Comparison of ENCODE assay signal across 8 cellular contexts in the genomic region with DNA sequence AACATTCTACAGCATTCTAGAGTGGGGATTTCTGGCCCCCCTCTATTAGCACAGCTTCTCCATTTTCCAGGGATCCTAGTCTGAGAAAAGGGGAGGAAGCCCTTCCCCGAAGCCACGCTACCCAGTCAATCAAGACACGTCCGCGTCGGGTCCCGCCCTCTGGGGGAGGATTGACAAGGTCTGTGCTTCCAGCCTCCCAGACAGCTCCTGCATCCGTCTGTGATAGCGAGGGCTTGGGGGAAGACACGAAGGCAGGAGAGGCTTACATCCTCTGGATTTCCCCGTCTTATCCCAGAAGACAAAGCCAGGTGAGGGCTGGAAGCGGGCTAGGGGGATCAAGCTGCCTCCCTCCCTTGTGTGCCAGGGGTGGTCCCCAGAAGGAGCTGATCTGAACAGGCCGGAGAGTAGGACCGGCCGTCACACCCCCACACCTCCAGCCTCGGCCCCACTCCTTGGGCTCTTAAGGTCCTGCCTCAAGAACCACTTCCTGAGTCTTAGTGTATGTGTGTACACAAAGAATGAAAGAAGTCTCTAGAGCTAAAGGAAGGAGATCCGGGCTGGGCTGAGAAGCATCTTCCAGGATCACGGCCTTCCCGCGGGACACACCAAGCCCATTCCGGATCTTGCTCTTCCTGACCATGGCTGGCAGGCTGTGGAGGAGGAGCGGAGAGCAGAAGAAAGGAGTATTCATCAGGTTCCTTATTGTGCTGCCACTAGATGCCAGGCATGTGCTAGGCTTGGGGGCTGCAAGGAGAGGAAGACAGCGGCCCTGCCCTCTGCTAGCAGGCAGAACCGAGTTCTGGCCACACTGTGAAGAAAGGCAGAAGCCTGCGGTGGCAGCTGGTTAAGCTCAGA. TPM values are rescaled to one million over a fixed set of nuclear protein-coding genes. Genes with fewer than 3 reads are reported as not detected.
DNase-seq lines count a peak whose midpoint lies in the region; ATAC-seq, FAIRE-seq and TF ChIP-seq lines count a peak whose summit lies in the region.

No MANE protein-coding gene starts in this region.

- peak overlapping the region; percentile 68; the same call in 1 of the 2 replicates for H2BK12ac ChIP-seq in H1 (ENCODE audit: low read depth, low read length)

- H3K4me3 Mint-ChIP-seq in CD8-positive, alpha-beta memory T cell, result peak overlapping the region; percentile 83 to 95 (median 88)
- H3K4me3 Mint-ChIP-seq in activated CD8-positive, alpha-beta T cell treated with anti-CD3 and anti-CD28 coated beads for 36 hours, result peak overlapping the region; percentile 85
- peak overlapping the region; percentile 86 for H3K4me3 Mint-ChIP-seq in memory B cell

- peak overlapping the region; percentile 89 for H3K14ac ChIP-seq in H1 (ENCODE audit: insufficient read length)

- intact Hi-C loops in activated CD8-positive, alpha-beta T cell treated with anti-CD3 and anti-CD28 coated beads for 36 hours (cut with micrococcal nuclease), result loop anchor here (10.0 kb wide), 1 partner anchor 245 kb away; a partner anchor contains a TSS

- H3K27me3 ChIP-seq in CD8-positive, alpha-beta memory T cell (ENCODE audit: insufficient read depth, low read length, poor library complexity, severe bottlenecking), result no peaks in the 10 kb centered on the region
- H3K27me3 ChIP-seq in H1 (replicated peaks in 1 of 4; ENCODE audit: control insufficient read depth in 3 of 4, extremely low read depth in 1 of 4, insufficient read depth in 3 of 4, low read length in 3 of 4), result no peaks in the 10 kb centered on the region

- peaks cover 33 to 42% (median 34%) of the 10 kb centered on the region in 3 donors for H3K4me1 Mint-ChIP-seq in CD8-positive, alpha-beta memory T cell
- H3K4me1 Mint-ChIP-seq in activated CD8-positive, alpha-beta T cell treated with anti-CD3 and anti-CD28 coated beads for 36 hours (ENCODE audit: low read depth), result peaks cover 31% of the 10 kb centered on the region
- H3K4me1 Mint-ChIP-seq in memory B cell, result peaks cover 22% of the 10 kb centered on the region

- 0 out of 2 replicates have a peak overlapping the region, but pooled peaks have one; percentile 68 for H4K8ac ChIP-seq in H1 (ENCODE audit: extremely low read depth, insufficient read depth, low read length)

- H2BK120ac ChIP-seq in H1 (replicated peaks; ENCODE audit: low read depth, low read length), result peak overlapping the region; percentile 45

- H3K27ac Mint-ChIP-seq in CD8-positive, alpha-beta memory T cell, result peak overlapping the region; percentile 65 to 96 (median 91)
- peak overlapping the region; percentile 90 for H3K27ac Mint-ChIP-seq in activated CD8-positive, alpha-beta T cell treated with anti-CD3 and anti-CD28 coated beads for 36 hours
- H3K27ac Mint-ChIP-seq in memory B cell, result peak overlapping the region; percentile 9

- H4K5ac ChIP-seq in H1 (ENCODE audit: insufficient read length, low read depth, low read length), result peak overlapping the region; percentile 82

- peak; percentile 27 to 44; a peak in 3 of 4 replicates for TF ChIP-seq RAD21 in H1 (IDR thresholded peaks at IDR 0.05 in 1 of 2, conservative IDR thresholded peaks at IDR 0.05 in 1 of 2; ENCODE audit: low read depth in 2 of 2, low read length in 2 of 2)

- DNase-seq in CD8-positive, alpha-beta memory T cell, result peak; percentile 38 to 64 (median 44)
- DNase-seq in NCI-H526 treated with DMSO at 0.1 percent for 48 hours (lab: John Stamatoyannopoulos, UW) (peak; percentile 64), H1 (ENCODE audit: low read depth in 1 of 2, low spot score in 2 of 2) (no peak), memory B cell (ENCODE audit: low spot score in 2 of 2) (no peak)
- DNase-seq in activated CD8-positive, alpha-beta T cell treated with anti-CD3 and anti-CD28 coated beads for 36 hours, result peak; percentile 85
- peak; percentile 84 for DNase-seq in stimulated activated CD8-positive, alpha-beta memory T cell treated with anti-CD3 and anti-CD28 coated beads, Interleukin-4, amount 100 ng/mL, for 48 hours

- WGBS in H1 (ENCODE audit: extremely low coverage in 1 of 2, insufficient coverage in 1 of 2, insufficient read length in 1 of 2, insufficient replicate concordance in 2 of 2, low coverage in 1 of 2, low lambda C conversion rate in 2 of 2, missing lambda C conversion rate in 1 of 2), 2 experiments, result 8% methylated on average over 24 of the region's 25 CpGs; no CpG with 5 or more reads in 1 of the 2 experiments

- H2AFZ ChIP-seq in H1 (ENCODE audit: low read length), result no peak overlapping the region

- TF ChIP-seq EP300 in H1 (IDR thresholded peaks at IDR 0.05; ENCODE audit: borderline replicate concordance in 1 of 2, low read depth in 2 of 2, low read length in 2 of 2), result no peak

- no peak overlapping the region for H2AK5ac ChIP-seq in H1 (ENCODE audit: low read depth, low read length)

- peak overlapping the region in 3 of 4 experiments; percentile 71 to 77 (median 76); a peak in 6 of 7 replicates for H3K9ac ChIP-seq in H1 (replicated peaks in 1 of 4; ENCODE audit: extremely low read depth in 1 of 4, low read depth in 3 of 4, low read length in 3 of 4)

- peak; percentile 28 for FAIRE-seq in H1 (lab: Jason Lieb, UNC)

- peak in 1 of 2 experiments; percentile 43; a peak in 1 of 3 replicates for TF ChIP-seq POLR2A in H1 (IDR thresholded peaks at IDR 0.05; ENCODE audit: control extremely low read depth in 1 of 2, low read depth in 2 of 2, low read length in 2 of 2)

- no peak overlapping the region for H3K23ac ChIP-seq in H1 (ENCODE audit: insufficient read length)

- peak overlapping the region; percentile 69 for H4K91ac ChIP-seq in H1 (replicated peaks; ENCODE audit: insufficient read length, low read length)

- peaks cover 0 to 23% (median 2%) of the 10 kb centered on the region in 3 donors for H3K36me3 Mint-ChIP-seq in CD8-positive, alpha-beta memory T cell
- peaks cover 7% of the 10 kb centered on the region for H3K36me3 Mint-ChIP-seq in activated CD8-positive, alpha-beta T cell treated with anti-CD3 and anti-CD28 coated beads for 36 hours (ENCODE audit: low read depth)
- no peaks in the 10 kb centered on the region for H3K36me3 Mint-ChIP-seq in memory B cell

- H2BK20ac ChIP-seq in H1 (ENCODE audit: low read length), result no peak overlapping the region

- POLR2A ChIA-PET in CD8-positive, alpha-beta memory T cell (lab: Charles Lee), result interaction anchor here (0.7 to 2.6 kb wide), 7 partner anchors 9 to 460 kb away, joined by 3 to 11 read pairs (median 5); a partner anchor contains a TSS
- POLR2A ChIA-PET in activated CD8-positive, alpha-beta T cell treated with anti-CD3 and anti-CD28 coated beads for 36 hours (lab: Charles Lee), result interaction anchor here (0.6 to 5.0 kb wide), 21 partner anchors 9 to 388 kb away, joined by 3 to 44 read pairs (median 4); a partner anchor contains a TSS
- POLR2A ChIA-PET in H1 (lab: Charles Lee; ENCODE audit: partially characterized antibody), result interaction anchor here (0.5 to 34.1 kb wide), 18 partner anchors 9 to 1382 kb away, joined by 3 to 809 read pairs (median 7); a partner anchor contains a TSS

- peaks cover 5% of the 10 kb centered on the region; the same call in 1 of the 2 replicates for H3K79me1 ChIP-seq in H1 (ENCODE audit: low read depth, low read length)

- CTCF ChIA-PET in CD8-positive, alpha-beta memory T cell (lab: Charles Lee), result interaction anchor here (0.7 to 2.4 kb wide), 11 partner anchors 9 to 407 kb away, joined by 3 to 25 read pairs (median 3); a partner anchor contains a TSS
- CTCF ChIA-PET in activated CD8-positive, alpha-beta T cell treated with anti-CD3 and anti-CD28 coated beads for 36 hours (lab: Charles Lee), result interaction anchor here (0.6 to 3.5 kb wide), 10 partner anchors 9 to 541 kb away, joined by 3 to 52 read pairs (median 3); a partner anchor contains a TSS
- CTCF ChIA-PET in H1 (lab: Charles Lee; ENCODE audit: partially characterized antibody), result interaction anchor here (0.8 to 2.7 kb wide), 19 partner anchors 8 to 210 kb away, joined by 3 to 34 read pairs (median 5); a partner anchor contains a TSS

- peaks cover 32% of the 10 kb centered on the region for H3K4me1 ChIP-seq in CD8-positive, alpha-beta memory T cell (ENCODE audit: insufficient read depth, low read length)
- peaks cover 0 to 12% (median 10%) of the 10 kb centered on the region in 4 experiments; a peak in 6 of 7 replicates for H3K4me1 ChIP-seq in H1 (replicated peaks in 1 of 4; ENCODE audit: control insufficient read depth in 3 of 4, insufficient read depth in 4 of 4, low read length in 3 of 4)

- peaks cover 0 to 17% of the 10 kb centered on the region in 2 experiments; a peak in 2 of 4 replicates for H3K79me2 ChIP-seq in H1 (ENCODE audit: control insufficient read depth in 1 of 2, insufficient read depth in 2 of 2, low read length in 2 of 2)

- H3K4me3 ChIP-seq in CD8-positive, alpha-beta memory T cell (ENCODE audit: low read length), result peak overlapping the region; percentile 84
- peak overlapping the region; percentile 54 to 93 (median 90) for H3K4me3 ChIP-seq in H1 (ENCODE audit: extremely low read depth in 1 of 4, insufficient read depth in 2 of 4, low read depth in 3 of 4, low read length in 4 of 4)

- H3K4ac ChIP-seq in H1 (replicated peaks; ENCODE audit: insufficient read length, low read depth, low read length), result peak overlapping the region; percentile 94

- no peaks in the 10 kb centered on the region for H3K36me3 ChIP-seq in CD8-positive, alpha-beta memory T cell (ENCODE audit: insufficient read depth, low read length)
- peaks cover 4 to 22% (median 9%) of the 10 kb centered on the region in 4 experiments; a peak in 5 of 8 replicates for H3K36me3 ChIP-seq in H1 (ENCODE audit: control insufficient read depth in 2 of 4, insufficient read depth in 4 of 4, low read length in 3 of 4)

- H4K20me1 ChIP-seq in H1 (replicated peaks in 1 of 2; ENCODE audit: control insufficient read depth in 1 of 2, insufficient read depth in 2 of 2, low read length in 2 of 2), result peaks cover 0 to 2% of the 10 kb centered on the region in 2 experiments

- H3K27ac ChIP-seq in CD8-positive, alpha-beta memory T cell (ENCODE audit: low read depth, low read length), result peak overlapping the region; percentile 83
- H3K27ac ChIP-seq in H1 (ENCODE audit: low read depth, low read length), result peak overlapping the region; percentile 68; the same call in 1 of the 2 replicates

- H3K4me2 ChIP-seq in H1 (ENCODE audit: insufficient read depth in 1 of 2, low read depth in 2 of 2, low read length in 2 of 2), result peak overlapping the region; percentile 82 to 92

- H3K9me3 ChIP-seq in CD8-positive, alpha-beta memory T cell (ENCODE audit: low read length), result no peaks in the 10 kb centered on the region
- H3K9me3 ChIP-seq in H1 (ENCODE audit: insufficient read depth in 2 of 2, low read depth in 1 of 2, low read length in 1 of 2), result no peaks in the 10 kb centered on the region

- no peaks in the 10 kb centered on the region for H3K9me3 Mint-ChIP-seq in CD8-positive, alpha-beta memory T cell
- no peaks in the 10 kb centered on the region for H3K9me3 Mint-ChIP-seq in activated CD8-positive, alpha-beta T cell treated with anti-CD3 and anti-CD28 coated beads for 36 hours
- H3K9me3 Mint-ChIP-seq in memory B cell, result no peaks in the 10 kb centered on the region

- H2BK5ac ChIP-seq in H1 (ENCODE audit: low read depth, low read length), result peak overlapping the region; percentile 71; the same call in 1 of the 2 replicates

- peak overlapping the region; percentile 91 for H3K18ac ChIP-seq in H1 (ENCODE audit: extremely low read depth, low read length)

- peaks cover 15% of the 10 kb centered on the region for H3K23me2 ChIP-seq in H1 (ENCODE audit: low read depth, low read length)

- no peaks in the 10 kb centered on the region for H3K27me3 Mint-ChIP-seq in CD8-positive, alpha-beta memory T cell
- no peaks in the 10 kb centered on the region for H3K27me3 Mint-ChIP-seq in activated CD8-positive, alpha-beta T cell treated with anti-CD3 and anti-CD28 coated beads for 36 hours
- H3K27me3 Mint-ChIP-seq in memory B cell, result no peaks in the 10 kb centered on the region

- peak overlapping the region; percentile 59 for H3K56ac ChIP-seq in H1 (replicated peaks; ENCODE audit: insufficient read length, low read depth, low read length)

- H2BK15ac ChIP-seq in H1 (ENCODE audit: low read length), result peak overlapping the region; percentile 46; the same call in 1 of the 2 replicates

- peak; percentile 50 for ATAC-seq in GM19351 (IDR thresholded peaks at IDR 0.05; ENCODE audit: unreplicated experiment)
- peak; percentile 39 for ATAC-seq in HG03457 (IDR thresholded peaks at IDR 0.05; ENCODE audit: unreplicated experiment)
- ATAC-seq in activated CD8-positive, alpha-beta T cell treated with anti-CD3 and anti-CD28 coated beads for 36 hours, result peak; percentile 64
- ATAC-seq in memory B cell (ENCODE audit: low read depth), result peak; percentile 50

- no peak for TF ChIP-seq CTCF in activated CD8-positive, alpha-beta T cell treated with anti-CD3 and anti-CD28 coated beads for 36 hours (IDR thresholded peaks at IDR 0.05)
- TF ChIP-seq CTCF in H1 (IDR thresholded peaks at IDR 0.05; ENCODE audit: control extremely low read depth in 1 of 3, insufficient read depth in 1 of 3, low read depth in 1 of 3, low read length in 3 of 3), result peak in 2 of 3 experiments; percentile 14 to 16; a peak in 2 of 4 replicates

RNA-seq across cellular contexts. Expression of a gene that starts 1.0 kb away (rescaled TPM):
- 100 to 1,000 TPM; 200 to 202 TPM for total RNA-seq in CD8-positive, alpha-beta memory T cell
- 375 TPM for polyA plus RNA-seq in CD8-positive, alpha-beta memory T cell
- 100 to 1,000 TPM in 1 of 2 experiments, 10 to 100 TPM in 1; 99.6 to 101 TPM for total RNA-seq in activated CD8-positive, alpha-beta T cell treated with anti-CD3 and anti-CD28 coated beads for 36 hours
- 440 and 460 TPM in 2 replicates for total RNA-seq in H1 (2021; fragmentation: NEBNext Ultra II Directional; extraction: Animal tissue kit (Norgen Biotek cat#: 25700))
- polyA plus RNA-seq in H1 (2011; rRNA removed), result 525 and 526 TPM in 2 replicates
- 544 TPM for polyA plus RNA-seq in H1 (2011; cell fraction: cytosol; rRNA removed)
- polyA plus RNA-seq in H1 (2011; cell fraction: nucleus; rRNA removed), result 196 TPM
- polyA plus RNA-seq in H1 (2012, experiment 1 of 2), result 431 to 625 TPM (median 595 TPM) in 4 replicates
- polyA plus RNA-seq in H1 (2012, experiment 2 of 2), result 1,065 TPM
- 1,099 TPM for polyA plus RNA-seq in H1 (2013, experiment 1 of 2)
- 1,353 TPM for polyA plus RNA-seq in H1 (2013, experiment 2 of 2)
- polyA minus RNA-seq in H1 (2011; rRNA and poly(A)+ RNA removed), result 146 and 194 TPM in 2 replicates
- polyA minus RNA-seq in H1 (2011; cell fraction: cytosol; rRNA and poly(A)+ RNA removed), result 119 TPM
- polyA minus RNA-seq in H1 (2011; cell fraction: nucleus; rRNA and poly(A)+ RNA removed), result 71.1 TPM

RNA-seq across cellular contexts. Expression of a gene that starts 9.6 kb away (rescaled TPM):
- total RNA-seq in CD8-positive, alpha-beta memory T cell, result 1 to 10 TPM; 8.1 to 8.5 TPM
- 0.90 TPM for polyA plus RNA-seq in CD8-positive, alpha-beta memory T cell
- 1 to 10 TPM; 5.3 to 6.8 TPM for total RNA-seq in activated CD8-positive, alpha-beta T cell treated with anti-CD3 and anti-CD28 coated beads for 36 hours
- 4.2 and 4.5 TPM in 2 replicates for total RNA-seq in H1 (2021; fragmentation: NEBNext Ultra II Directional; extraction: Animal tissue kit (Norgen Biotek cat#: 25700))
- 6.0 and 7.1 TPM in 2 replicates for polyA plus RNA-seq in H1 (2011; rRNA removed)
- 8.7 TPM for polyA plus RNA-seq in H1 (2011; cell fraction: cytosol; rRNA removed)
- 14.0 TPM for polyA plus RNA-seq in H1 (2011; cell fraction: nucleus; rRNA removed)
- 5.4 to 9.4 TPM (median 6.1 TPM) in 4 replicates for polyA plus RNA-seq in H1 (2012, experiment 1 of 2)
- 2.8 TPM for polyA plus RNA-seq in H1 (2012, experiment 2 of 2)
- polyA plus RNA-seq in H1 (2013, experiment 1 of 2), result 5.6 TPM
- polyA plus RNA-seq in H1 (2013, experiment 2 of 2), result 4.7 TPM
- polyA minus RNA-seq in H1 (2011; rRNA and poly(A)+ RNA removed), result 6.7 and 7.3 TPM in 2 replicates
- polyA minus RNA-seq in H1 (2011; cell fraction: cytosol; rRNA and poly(A)+ RNA removed), result 3.8 TPM
- polyA minus RNA-seq in H1 (2011; cell fraction: nucleus; rRNA and poly(A)+ RNA removed), result 14.1 TPM

RNA-seq across cellular contexts. Expression of a gene that starts 13.1 kb away (rescaled TPM):
- 10 to 100 TPM; 13.1 to 13.5 TPM for total RNA-seq in CD8-positive, alpha-beta memory T cell
- 1.4 TPM for polyA plus RNA-seq in CD8-positive, alpha-beta memory T cell
- total RNA-seq in activated CD8-positive, alpha-beta T cell treated with anti-CD3 and anti-CD28 coated beads for 36 hours, result 1 to 10 TPM; 7.4 to 9.3 TPM
- 15.1 and 18.2 TPM in 2 replicates for total RNA-seq in H1 (2021; fragmentation: NEBNext Ultra II Directional; extraction: Animal tissue kit (Norgen Biotek cat#: 25700))
- polyA plus RNA-seq in H1 (2011; rRNA removed), result 12.1 and 17.6 TPM in 2 replicates
- 12.0 TPM for polyA plus RNA-seq in H1 (2011; cell fraction: cytosol; rRNA removed)
- 42.6 TPM for polyA plus RNA-seq in H1 (2011; cell fraction: nucleus; rRNA removed)
- 10.2 to 20.2 TPM (median 16.6 TPM) in 4 replicates for polyA plus RNA-seq in H1 (2012, experiment 1 of 2)
- 7.3 TPM for polyA plus RNA-seq in H1 (2012, experiment 2 of 2)
- 8.2 TPM for polyA plus RNA-seq in H1 (2013, experiment 1 of 2)
- polyA plus RNA-seq in H1 (2013, experiment 2 of 2), result 8.0 TPM
- polyA minus RNA-seq in H1 (2011; rRNA and poly(A)+ RNA removed), result 12.7 and 17.0 TPM in 2 replicates
- 10.0 TPM for polyA minus RNA-seq in H1 (2011; cell fraction: cytosol; rRNA and poly(A)+ RNA removed)
- 26.5 TPM for polyA minus RNA-seq in H1 (2011; cell fraction: nucleus; rRNA and poly(A)+ RNA removed)

RNA-seq across cellular contexts. Expression of a gene that starts 14.0 kb away (rescaled TPM):
- 100 to 1,000 TPM in 1 of 2 experiments, 10 to 100 TPM in 1; 97.5 to 110 TPM for total RNA-seq in CD8-positive, alpha-beta memory T cell
- polyA plus RNA-seq in CD8-positive, alpha-beta memory T cell, result 90.2 TPM
- 10 to 100 TPM; 79.0 to 84.6 TPM for total RNA-seq in activated CD8-positive, alpha-beta T cell treated with anti-CD3 and anti-CD28 coated beads for 36 hours
- 84.3 and 91.1 TPM in 2 replicates for total RNA-seq in H1 (2021; fragmentation: NEBNext Ultra II Directional; extraction: Animal tissue kit (Norgen Biotek cat#: 25700))
- polyA plus RNA-seq in H1 (2011; rRNA removed), result 149 and 185 TPM in 2 replicates
- polyA plus RNA-seq in H1 (2011; cell fraction: cytosol; rRNA removed), result 215 TPM
- 132 TPM for polyA plus RNA-seq in H1 (2011; cell fraction: nucleus; rRNA removed)
- polyA plus RNA-seq in H1 (2012, experiment 1 of 2), result 124 to 187 TPM (median 163 TPM) in 4 replicates
- 152 TPM for polyA plus RNA-seq in H1 (2012, experiment 2 of 2)
- 87.5 TPM for polyA plus RNA-seq in H1 (2013, experiment 1 of 2)
- 85.4 TPM for polyA plus RNA-seq in H1 (2013, experiment 2 of 2)
- 41.3 and 44.1 TPM in 2 replicates for polyA minus RNA-seq in H1 (2011; rRNA and poly(A)+ RNA removed)
- 24.3 TPM for polyA minus RNA-seq in H1 (2011; cell fraction: cytosol; rRNA and poly(A)+ RNA removed)
- polyA minus RNA-seq in H1 (2011; cell fraction: nucleus; rRNA and poly(A)+ RNA removed), result 27.7 TPM

RNA-seq across cellular contexts. Expression of a gene that starts 22.1 kb away (rescaled TPM):
- 1 to 10 TPM; 2.7 to 3.1 TPM for total RNA-seq in CD8-positive, alpha-beta memory T cell
- 0.36 TPM for polyA plus RNA-seq in CD8-positive, alpha-beta memory T cell
- 1 to 10 TPM; 4.3 to 4.8 TPM for total RNA-seq in activated CD8-positive, alpha-beta T cell treated with anti-CD3 and anti-CD28 coated beads for 36 hours
- total RNA-seq in H1 (2021; fragmentation: NEBNext Ultra II Directional; extraction: Animal tissue kit (Norgen Biotek cat#: 25700)), result 76.4 and 86.1 TPM in 2 replicates
- polyA plus RNA-seq in H1 (2011; rRNA removed), result 57.6 and 81.5 TPM in 2 replicates
- polyA plus RNA-seq in H1 (2011; cell fraction: cytosol; rRNA removed), result 83.6 TPM
- polyA plus RNA-seq in H1 (2011; cell fraction: nucleus; rRNA removed), result 576 TPM
- polyA plus RNA-seq in H1 (2012, experiment 1 of 2), result 88.5 to 116 TPM (median 98.2 TPM) in 4 replicates
- 49.5 TPM for polyA plus RNA-seq in H1 (2012, experiment 2 of 2)
- polyA plus RNA-seq in H1 (2013, experiment 1 of 2), result 53.7 TPM
- 44.3 TPM for polyA plus RNA-seq in H1 (2013, experiment 2 of 2)
- polyA minus RNA-seq in H1 (2011; rRNA and poly(A)+ RNA removed), result 39.1 and 41.6 TPM in 2 replicates
- 30.8 TPM for polyA minus RNA-seq in H1 (2011; cell fraction: cytosol; rRNA and poly(A)+ RNA removed)
- polyA minus RNA-seq in H1 (2011; cell fraction: nucleus; rRNA and poly(A)+ RNA removed), result 103 TPM

Comparison
In these comparisons a context has a peak if more than half of its experiments do, and no peak if none do; other contexts are left out.
1. DNase-seq: peak in CD8-positive, alpha-beta memory T cell (5 of 5), NCI-H526 treated with DMSO at 0.1 percent for 48 hours (single experiment), activated CD8-positive, alpha-beta T cell treated with anti-CD3 and anti-CD28 coated beads for 36 hours (single experiment) and stimulated activated CD8-positive, alpha-beta memory T cell treated with anti-CD3 and anti-CD28 coated beads, Interleukin-4, amount 100 ng/mL, for 48 hours (single experiment); none in H1 (0 of 2) and memory B cell (0 of 2).
2. H3K27ac Mint-ChIP-seq: peak in every context shown above with its lines; median percentile 91 in CD8-positive, alpha-beta memory T cell; 90 in activated CD8-positive, alpha-beta T cell treated with anti-CD3 and anti-CD28 coated beads for 36 hours; 9 in memory B cell.
3. Peak in every context shown above with its lines, with median percentiles within 50 percentile points of each other: H3K4me3 Mint-ChIP-seq and ATAC-seq.